In the genomic region with DNA sequence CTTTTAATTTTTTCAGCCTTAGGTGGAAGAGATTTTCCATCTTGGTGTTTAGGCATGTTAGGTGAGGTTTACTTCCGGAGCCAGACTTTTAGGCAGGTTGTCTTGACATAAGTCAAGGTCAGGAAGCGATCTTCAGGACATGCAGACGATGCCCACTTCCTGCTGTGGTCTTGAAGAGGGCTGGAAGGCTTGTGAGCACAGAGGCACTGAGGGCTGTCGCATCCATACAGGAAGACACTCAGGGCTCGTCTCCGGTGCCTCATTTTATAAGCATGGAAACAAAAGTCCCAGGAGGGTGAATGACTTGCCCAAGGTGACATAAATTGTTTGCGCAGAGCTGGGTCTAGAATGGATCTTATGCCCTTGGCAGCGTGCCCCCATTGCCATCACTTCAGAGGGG, we compare ENCODE assay signal across 9 cellular contexts. TPM values are rescaled to one million over a fixed set of nuclear protein-coding genes. Genes with fewer than 3 reads are reported as not detected.
DNase-seq lines count a peak whose midpoint lies in the region; ATAC-seq, FAIRE-seq and TF ChIP-seq lines count a peak whose summit lies in the region.
"Had no signal": no experiment of that assay in that cellular context is flagged by ENCODE, and none has a peak within 500 bp of the region (broad histone marks: within the 10 kb centered on the region; RNA-seq: fewer than 3 reads in every experiment).

No MANE protein-coding gene starts in this region.

- peaks cover 60 to 83% (median 71%) of the 10 kb centered on the region in 3 donors for H3K4me1 ChIP-seq in pancreas
- peaks cover 4% of the 10 kb centered on the region; the same call in 1 of the 2 replicates for H3K4me1 ChIP-seq in HAP-1

- 68 to 69% methylated on average over 8 of the region's 8 CpGs for WGBS in pancreas, 2 donors

- no peak for TF ChIP-seq CTCF in 22Rv1 (IDR thresholded peaks at IDR 0.05)
- no peak for TF ChIP-seq CTCF in pancreas (IDR thresholded peaks at IDR 0.05)

- H3K27ac Mint-ChIP-seq in activated T-helper 17 cell treated with anti-CD3 and anti-CD28 coated beads, Interleukin-2, amount 50 U/mL, for 72 hours = peak overlapping the region; percentile 86
- H3K27ac Mint-ChIP-seq in memory B cell = peak overlapping the region; percentile 58

- FAIRE-seq in pancreas (lab: Jason Lieb, UNC) = no peak

- no peaks in the 10 kb centered on the region for H3K9me3 Mint-ChIP-seq in activated T-helper 17 cell treated with anti-CD3 and anti-CD28 coated beads, Interleukin-2, amount 50 U/mL, for 72 hours
- H3K9me3 Mint-ChIP-seq in memory B cell = no peaks in the 10 kb centered on the region

- H3K27me3 Mint-ChIP-seq in activated T-helper 17 cell treated with anti-CD3 and anti-CD28 coated beads, Interleukin-2, amount 50 U/mL, for 72 hours = no peaks in the 10 kb centered on the region
- H3K27me3 Mint-ChIP-seq in memory B cell = no peaks in the 10 kb centered on the region

- H3K27ac ChIP-seq in 22Rv1 (peak overlapping the region; percentile 51), pancreas (peak overlapping the region in 2 of 4 donors; percentile 30 to 61)

- in situ Hi-C loops in HAP-1 (cut with MboI; ENCODE audit: low sequenced_read_pairs) = no loop called here

- peak overlapping the region; percentile 76 for H3K4me3 Mint-ChIP-seq in activated T-helper 17 cell treated with anti-CD3 and anti-CD28 coated beads, Interleukin-2, amount 50 U/mL, for 72 hours
- H3K4me3 Mint-ChIP-seq in memory B cell = peak overlapping the region; percentile 8

- peak; percentile 20 for ATAC-seq in activated T-helper 17 cell treated with anti-CD3 and anti-CD28 coated beads, Interleukin-2, amount 50 U/mL, for 72 hours (replicated peaks)
- ATAC-seq in memory B cell (ENCODE audit: low read depth) = no peak
- no peak for ATAC-seq in pancreas

- H3K36me3 Mint-ChIP-seq in activated T-helper 17 cell treated with anti-CD3 and anti-CD28 coated beads, Interleukin-2, amount 50 U/mL, for 72 hours (ENCODE audit: low read depth) = peaks cover 5% of the 10 kb centered on the region
- peaks cover 10% of the 10 kb centered on the region for H3K36me3 Mint-ChIP-seq in memory B cell

- H3K36me3 ChIP-seq in pancreas = no peaks in the 10 kb centered on the region
- H3K36me3 ChIP-seq in HAP-1 (replicated peaks) = 0 out of 2 replicates have a peak, but pooled peaks cover 4% of the 10 kb centered on the region

- H3K4me1 Mint-ChIP-seq in activated T-helper 17 cell treated with anti-CD3 and anti-CD28 coated beads, Interleukin-2, amount 50 U/mL, for 72 hours = peaks cover 62% of the 10 kb centered on the region
- peaks cover 57% of the 10 kb centered on the region for H3K4me1 Mint-ChIP-seq in memory B cell

- intact Hi-C loops in pancreas (cut with DNase I) = loop anchor here in 1 of 3 donors (5.0 kb wide), 1 partner anchor 32 kb away; a partner anchor contains a TSS

- peak; percentile 94 for DNase-seq in Jurkat, Clone E6-1 (ENCODE audit: low read depth, low spot score)
- no peak for DNase-seq in memory B cell (ENCODE audit: low spot score in 2 of 2)
- DNase-seq in pancreas = no peak
- no peak for DNase-seq in anterior cingulate cortex (lab: John Stamatoyannopoulos, UW)
- no peak for DNase-seq in NCI-H2227 (lab: John Stamatoyannopoulos, UW; ENCODE audit: unreplicated experiment)
- no peak for DNase-seq in HAP-1 (ENCODE audit: low spot score in 2 of 2)
- DNase-seq: Karpas-422 had no signal

- no peaks in the 10 kb centered on the region for H3K9me3 ChIP-seq in pancreas
- H3K9me3 ChIP-seq in HAP-1 = no peaks in the 10 kb centered on the region

- H3K27me3 ChIP-seq in pancreas (no peaks in the 10 kb centered on the region), HAP-1 (ENCODE audit: low read depth) (no peaks in the 10 kb centered on the region)

- peak overlapping the region; percentile 32 for H3K4me3 ChIP-seq in Jurkat, Clone E6-1 (ENCODE audit: low read length)
- no peak overlapping the region for H3K4me3 ChIP-seq in pancreas
- H3K4me3 ChIP-seq in HAP-1 = no peak overlapping the region

RNA-seq across cellular contexts. Expression of a gene that starts 30.8 kb away (rescaled TPM):
- 21.7 TPM for polyA plus RNA-seq in Jurkat, Clone E6-1 (2012; ENCODE audit: insufficient read depth, insufficient read length)
- 10 to 100 TPM; 24.1 to 35.8 TPM for total RNA-seq in activated T-helper 17 cell treated with anti-CD3 and anti-CD28 coated beads, Interleukin-2, amount 50 U/mL, for 72 hours
- 10 to 100 TPM; 19.0 to 30.8 (median 21.5) TPM for total RNA-seq in pancreas
- 10 to 100 TPM; 11.7 to 21.0 TPM for polyA plus RNA-seq in pancreas

RNA-seq across cellular contexts. Expression of a gene that starts 47.3 kb away (rescaled TPM):
- 9.3 TPM for polyA plus RNA-seq in Jurkat, Clone E6-1 (2012; ENCODE audit: insufficient read depth, insufficient read length)
- total RNA-seq in activated T-helper 17 cell treated with anti-CD3 and anti-CD28 coated beads, Interleukin-2, amount 50 U/mL, for 72 hours = under 1 TPM in 1 of 2 donors, not detected in 1; 0.32 TPM
- total RNA-seq in pancreas = under 1 TPM; 0.37 to 0.79 (median 0.50) TPM
- 1 to 10 TPM; 1.2 to 1.9 TPM for polyA plus RNA-seq in pancreas

RNA-seq across cellular contexts. Expression of a gene that starts 56.4 kb away (rescaled TPM):
- polyA plus RNA-seq in Jurkat, Clone E6-1 (2012; ENCODE audit: insufficient read depth, insufficient read length) = 77.2 TPM
- total RNA-seq in activated T-helper 17 cell treated with anti-CD3 and anti-CD28 coated beads, Interleukin-2, amount 50 U/mL, for 72 hours = 10 to 100 TPM; 26.0 to 51.8 TPM
- 1 to 10 TPM; 2.5 to 7.8 (median 4.3) TPM for total RNA-seq in pancreas
- polyA plus RNA-seq in pancreas = 1 to 10 TPM; 8.0 to 8.3 TPM
